In the genomic region with DNA sequence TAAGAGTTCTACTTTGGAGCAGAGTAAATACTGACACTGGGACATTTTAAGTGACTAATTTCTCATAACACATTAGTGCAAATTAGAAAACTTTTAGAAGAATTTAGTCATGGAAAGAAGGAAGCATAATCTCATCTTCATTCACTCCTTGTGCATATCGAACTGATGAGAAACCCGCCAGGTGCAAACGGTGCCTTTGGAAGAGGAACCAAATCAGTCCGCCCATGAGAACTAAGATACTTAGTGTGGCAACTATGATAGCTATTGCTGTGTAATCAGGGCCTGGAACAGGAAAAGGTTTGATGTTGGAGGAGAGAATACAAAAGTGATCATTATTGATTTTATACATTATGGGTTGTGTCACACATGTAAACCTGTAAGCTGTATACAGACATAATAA, we compare ENCODE assay signal across 28 cellular contexts.
"Had no signal": no experiment of that assay in that cellular context is flagged by ENCODE, and none has a peak within 500 bp of the region (broad histone marks: within the 10 kb centered on the region; RNA-seq: fewer than 3 reads in every experiment).

No MANE protein-coding gene starts in this region.

- H3K9me3 ChIP-seq: stomach, suprapubic skin, testis, thoracic aorta, thyroid gland, tibial artery, tibial nerve, transverse colon, upper lobe of left lung, upper lobe of right lung, uterus, vagina had no signal

- H3K27me3 Mint-ChIP-seq: stimulated activated memory B cell treated with anti-CD40 and anti-IgM and Interleukin-4, amounts not matched to agents 10 μg/mL and 1 μg/mL and 100 μg/mL, for 72 hours; stimulated activated naive B cell treated with anti-CD40 and anti-IgM and Interleukin-4, amounts not matched to agents 10 μg/mL and 1 μg/mL and 100 μg/mL, for 72 hours; stimulated activated naive CD8-positive, alpha-beta T cell treated with anti-CD3 and anti-CD28 coated beads, Interleukin-15, amount 100 ng/mL, for 72 hours had no signal

- H3K36me3 ChIP-seq: stomach, suprapubic skin, thoracic aorta, thyroid gland, tibial artery, tibial nerve, transverse colon, upper lobe of left lung, upper lobe of right lung, uterus, vagina had no signal

- H3K4me3 Mint-ChIP-seq: stimulated activated effector memory CD8-positive, alpha-beta T cell treated with anti-CD3 and anti-CD28 coated beads, Interleukin-12 subunit alpha, Interleukin-12 subunit beta, amount 100 ng/mL, for 72 hours; stimulated activated memory B cell treated with anti-CD40 and anti-IgM and Interleukin-4, amounts not matched to agents 10 μg/mL and 1 μg/mL and 100 μg/mL, for 72 hours; stimulated activated naive B cell treated with anti-CD40 and anti-IgM and Interleukin-4, amounts not matched to agents 10 μg/mL and 1 μg/mL and 100 μg/mL, for 72 hours; stimulated activated naive CD8-positive, alpha-beta T cell treated with anti-CD3 and anti-CD28 coated beads, Interleukin-15, amount 100 ng/mL, for 72 hours; stimulated activated naive CD8-positive, alpha-beta T cell treated with anti-CD3 and anti-CD28 coated beads, Interleukin-15, Interleukin-2, amounts not matched to agents 100 ng/mL and 50 ng/mL, for 24 hours; type B pancreatic cell had no signal

- H3K36me3 Mint-ChIP-seq: type B pancreatic cell had no signal

- H3K27ac Mint-ChIP-seq: stimulated activated effector memory CD8-positive, alpha-beta T cell treated with anti-CD3 and anti-CD28 coated beads, Interleukin-12 subunit alpha, Interleukin-12 subunit beta, amount 100 ng/mL, for 72 hours; stimulated activated memory B cell treated with anti-CD40 and anti-IgM and Interleukin-4, amounts not matched to agents 10 μg/mL and 1 μg/mL and 100 μg/mL, for 72 hours; stimulated activated naive B cell treated with anti-CD40 and anti-IgM and Interleukin-4, amounts not matched to agents 10 μg/mL and 1 μg/mL and 100 μg/mL, for 72 hours; stimulated activated naive CD8-positive, alpha-beta T cell treated with anti-CD3 and anti-CD28 coated beads, Interleukin-15, amount 100 ng/mL, for 72 hours; stimulated activated naive CD8-positive, alpha-beta T cell treated with anti-CD3 and anti-CD28 coated beads, Interleukin-15, Interleukin-2, amounts not matched to agents 100 ng/mL and 50 ng/mL, for 24 hours; type B pancreatic cell had no signal

- H3K27me3 ChIP-seq: stomach, suprapubic skin, testis, thyroid gland, tibial artery, tibial nerve, transverse colon, upper lobe of left lung, upper lobe of right lung, uterus, vagina had no signal

- H3K4me1 Mint-ChIP-seq: stimulated activated effector memory CD8-positive, alpha-beta T cell treated with anti-CD3 and anti-CD28 coated beads, Interleukin-12 subunit alpha, Interleukin-12 subunit beta, amount 100 ng/mL, for 72 hours; stimulated activated naive CD8-positive, alpha-beta T cell treated with anti-CD3 and anti-CD28 coated beads, Interleukin-15, amount 100 ng/mL, for 72 hours had no signal

- H3K27ac ChIP-seq: stomach, suprapubic skin, testis, thoracic aorta, thyroid gland, tibial artery, tibial nerve, transverse colon, upper lobe of left lung, upper lobe of right lung, uterus, vagina had no signal

- H3K4me3 ChIP-seq: stomach, suprapubic skin, testis, thoracic aorta, thyroid gland, tibial artery, tibial nerve, transverse colon, upper lobe of left lung, upper lobe of right lung, uterus, vagina had no signal

- H3K4me1 ChIP-seq: stomach, suprapubic skin, testis, thyroid gland, tibial artery, tibial nerve, transverse colon, upper lobe of left lung, upper lobe of right lung, uterus, vagina had no signal

- FAIRE-seq: urothelium cell line had no signal

- ATAC-seq: stimulated activated effector memory CD8-positive, alpha-beta T cell treated with anti-CD3 and anti-CD28 coated beads, Interleukin-12 subunit alpha, Interleukin-12 subunit beta, amount 100 ng/mL, for 72 hours; stimulated activated memory B cell treated with anti-CD40 and anti-IgM and Interleukin-4, amounts not matched to agents 10 μg/mL and 1 μg/mL and 100 μg/mL, for 72 hours; stimulated activated naive B cell treated with anti-CD40 and anti-IgM and Interleukin-4, amounts not matched to agents 10 μg/mL and 1 μg/mL and 100 μg/mL, for 72 hours; stimulated activated naive CD8-positive, alpha-beta T cell treated with anti-CD3 and anti-CD28 coated beads, Interleukin-15, amount 100 ng/mL, for 72 hours; stimulated activated naive CD8-positive, alpha-beta T cell treated with anti-CD3 and anti-CD28 coated beads, Interleukin-15, Interleukin-2, amounts not matched to agents 100 U/mL and 50 U/mL, for 24 hours; upper lobe of right lung had no signal

- DNase-seq: stimulated activated CD4-positive, alpha-beta T cell treated with anti-CD3 and anti-CD28 coated beads, Interleukin-2, amount 100 ng/mL, for 48 hours; stimulated activated CD4-positive, alpha-beta T cell treated with anti-CD3 and anti-CD28 coated beads, Interleukin-4, amount 100 ng/mL, for 1 hour; stimulated activated CD4-positive, alpha-beta T cell treated with anti-CD3 and anti-CD28 coated beads, Interleukin-4, amount 100 ng/mL, for 24 hours; stimulated activated CD4-positive, alpha-beta T cell treated with anti-CD3 and anti-CD28 coated beads, Interleukin-4, amount 100 ng/mL, for 4 hours; stimulated activated CD8-positive, alpha-beta memory T cell treated with anti-CD3 and anti-CD28 coated beads, Interleukin-4, amount 100 ng/mL, for 48 hours; stimulated activated naive B cell treated with anti-CD40 and anti-IgM and Interleukin-4, amounts not matched to agents 10 μg/mL and 1 μg/mL and 100 μg/mL, for 72 hours; stimulated activated naive CD4-positive, alpha-beta T cell; stimulated activated naive CD4-positive, alpha-beta T cell treated with Interleukin-2 at 50 U/mL for 16 hours; stimulated activated naive CD8-positive, alpha-beta T cell treated with anti-CD3 and anti-CD28 coated beads, Interleukin-15, amount 100 ng/mL, for 72 hours; stimulated activated naive CD8-positive, alpha-beta T cell treated with anti-CD3 and anti-CD28 coated beads, Interleukin-15, Interleukin-2, amounts not matched to agents 100 U/mL and 50 U/mL, for 24 hours; stomach; substantia nigra; testis; thyroid gland; tibial artery; transverse colon; upper lobe of left lung; upper lobe of right lung; uterus had no signal

- H3K9me3 Mint-ChIP-seq: stimulated activated effector memory CD8-positive, alpha-beta T cell treated with anti-CD3 and anti-CD28 coated beads, Interleukin-12 subunit alpha, Interleukin-12 subunit beta, amount 100 ng/mL, for 72 hours; stimulated activated memory B cell treated with anti-CD40 and anti-IgM and Interleukin-4, amounts not matched to agents 10 μg/mL and 1 μg/mL and 100 μg/mL, for 72 hours; stimulated activated naive B cell treated with anti-CD40 and anti-IgM and Interleukin-4, amounts not matched to agents 10 μg/mL and 1 μg/mL and 100 μg/mL, for 72 hours; stimulated activated naive CD8-positive, alpha-beta T cell treated with anti-CD3 and anti-CD28 coated beads, Interleukin-15, amount 100 ng/mL, for 72 hours; stimulated activated naive CD8-positive, alpha-beta T cell treated with anti-CD3 and anti-CD28 coated beads, Interleukin-15, Interleukin-2, amounts not matched to agents 100 ng/mL and 50 ng/mL, for 24 hours; type B pancreatic cell had no signal
